Comparison of ENCODE assay signal across 1 cellular context in the genomic region with DNA sequence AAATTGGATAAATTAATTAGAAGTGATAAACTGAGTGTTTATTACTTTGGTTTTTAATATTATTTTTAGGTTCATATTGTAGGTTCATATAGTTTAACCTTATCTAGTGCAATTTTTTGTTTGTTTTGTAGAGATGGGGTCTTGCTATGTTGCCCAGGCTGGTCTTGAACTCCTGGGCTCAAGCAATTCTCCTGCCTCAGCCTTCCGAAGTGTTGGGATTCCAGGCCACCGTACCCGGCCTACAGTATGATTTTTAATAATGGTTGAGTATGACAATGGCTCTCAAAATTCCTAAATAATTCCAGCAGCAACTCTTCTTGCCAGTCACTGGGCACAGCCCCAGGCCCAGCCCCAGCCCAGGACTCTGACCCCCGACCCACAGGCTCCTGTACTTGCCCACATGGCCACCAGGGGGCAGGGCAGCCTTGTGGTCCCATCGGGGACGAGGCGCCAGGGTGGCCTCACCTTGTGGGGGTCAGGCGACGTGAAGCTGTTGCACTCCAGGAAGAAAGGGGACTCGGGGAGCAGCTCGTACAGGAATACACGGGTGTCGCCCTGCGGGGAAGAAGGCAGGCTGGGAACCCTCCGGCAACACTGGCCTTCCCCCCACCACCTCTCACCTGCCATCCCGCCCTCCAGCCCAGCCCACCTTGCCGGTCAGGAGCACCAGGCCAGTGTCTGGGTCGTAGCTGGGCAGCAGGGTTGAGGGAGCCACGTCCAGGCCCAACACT.
TF ChIP-seq lines count a peak whose summit lies in the region.

No MANE protein-coding gene starts in this region.

TF ChIP-seq in K562, 482 proteins besides CTCF, POLR2A, EP300 and RAD21 (continued from another document and continues in another):
- TF ChIP-seq ZBTB17 (CRISPR knock-in tag; IDR thresholded peaks at IDR 0.05) (no peak), FOS (IDR thresholded peaks at IDR 0.05; ENCODE audit: extremely low read depth, insufficient read length) (no peak), ERF (CRISPR knock-in tag; IDR thresholded peaks at IDR 0.05) (no peak), ZNF695 (CRISPR knock-in tag; IDR thresholded peaks at IDR 0.05) (no peak), ZNF184 (CRISPR knock-in tag; IDR thresholded peaks at IDR 0.05) (no peak), HDGF (IDR thresholded peaks at IDR 0.05) (no peak), POLR2AphosphoS5 (IDR thresholded peaks at IDR 0.05; ENCODE audit: control insufficient read depth, insufficient read depth, low read depth, low read length) (no peak), ASH1L (IDR thresholded peaks at IDR 0.05; ENCODE audit: borderline replicate concordance, low read depth, partially characterized antibody) (no peak), RBM25 (IDR thresholded peaks at IDR 0.05; ENCODE audit: low read depth, low read length, severe bottlenecking) (no peak), ZBTB7A (IDR thresholded peaks at IDR 0.05; ENCODE audit: borderline replicate concordance, control insufficient read depth, low read depth, low read length) (peak; percentile 56), ELK3 (CRISPR knock-in tag; IDR thresholded peaks at IDR 0.05) (no peak), WHSC1 (IDR thresholded peaks at IDR 0.05; ENCODE audit: low read length) (no peak), ZNF384 (IDR thresholded peaks at IDR 0.05; ENCODE audit: low read depth, low read length) (no peak), EZH2 (IDR thresholded peaks at IDR 0.05; ENCODE audit: borderline replicate concordance, low read depth, low read length) (no peak), SMAD3 (CRISPR knock-in tag; conservative IDR thresholded peaks at IDR 0.05) (no peak), ELF1 (tag; IDR thresholded peaks at IDR 0.05) (no peak), ZNF551 (CRISPR knock-in tag; IDR thresholded peaks at IDR 0.05) (no peak), THRA (IDR thresholded peaks at IDR 0.05) (no peak), LARP7 (IDR thresholded peaks at IDR 0.05) (no peak), KLF6 (CRISPR knock-in tag; IDR thresholded peaks at IDR 0.05; ENCODE audit: borderline replicate concordance) (no peak), DMBX1 (CRISPR knock-in tag; IDR thresholded peaks at IDR 0.05; ENCODE audit: borderline replicate concordance) (no peak), CCAR2 (IDR thresholded peaks at IDR 0.05; ENCODE audit: low read depth, low read length) (no peak), HNRNPK (IDR thresholded peaks at IDR 0.05; ENCODE audit: low read depth, low read length, poor library complexity, severe bottlenecking) (no peak), CTCFL (IDR thresholded peaks at IDR 0.05; ENCODE audit: borderline replicate concordance, insufficient read depth, low read depth, low read length, poor library complexity, severe bottlenecking) (peak; percentile 56), RERE (CRISPR knock-in tag; IDR thresholded peaks at IDR 0.05; ENCODE audit: borderline replicate concordance) (no peak), THRAP3 (IDR thresholded peaks at IDR 0.05; ENCODE audit: borderline replicate concordance) (no peak), ZSCAN32 (CRISPR knock-in tag; IDR thresholded peaks at IDR 0.05) (no peak), ZNF277 (CRISPR knock-in tag; IDR thresholded peaks at IDR 0.05; ENCODE audit: borderline replicate concordance) (no peak), ZNF143 (CRISPR knock-in tag; IDR thresholded peaks at IDR 0.05) (0 out of 2 replicates have a peak, but pooled peaks have one; percentile 26), NCOA2 (IDR thresholded peaks at IDR 0.05; ENCODE audit: partially characterized antibody in 2 of 2) (no peak), SMARCB1 (IDR thresholded peaks at IDR 0.05; ENCODE audit: insufficient read length, low read depth) (no peak), NCOA4 (IDR thresholded peaks at IDR 0.05; ENCODE audit: partially characterized antibody) (no peak), SREBF1 (IDR thresholded peaks at IDR 0.05; ENCODE audit: borderline replicate concordance, low read depth, low read length) (no peak), NR2C1 (IDR thresholded peaks at IDR 0.05) (no peak), NR2C1 (tag; IDR thresholded peaks at IDR 0.05) (0 out of 2 replicates have a peak, but pooled peaks have one; percentile 29), C11orf30 (IDR thresholded peaks at IDR 0.05; ENCODE audit: low read depth) (no peak), TEAD2 (tag; IDR thresholded peaks at IDR 0.05) (no peak), KLF13 (tag; IDR thresholded peaks at IDR 0.05; ENCODE audit: borderline replicate concordance, low read depth) (no peak), TRIM24 (IDR thresholded peaks at IDR 0.05) (no peak), ZNF644 (tag; IDR thresholded peaks at IDR 0.05; ENCODE audit: low read depth) (no peak), FUS (optimal IDR thresholded peaks at IDR 0.05; ENCODE audit: low read depth, low read length) (no peak)
- TF ChIP-seq, protein P1, sequence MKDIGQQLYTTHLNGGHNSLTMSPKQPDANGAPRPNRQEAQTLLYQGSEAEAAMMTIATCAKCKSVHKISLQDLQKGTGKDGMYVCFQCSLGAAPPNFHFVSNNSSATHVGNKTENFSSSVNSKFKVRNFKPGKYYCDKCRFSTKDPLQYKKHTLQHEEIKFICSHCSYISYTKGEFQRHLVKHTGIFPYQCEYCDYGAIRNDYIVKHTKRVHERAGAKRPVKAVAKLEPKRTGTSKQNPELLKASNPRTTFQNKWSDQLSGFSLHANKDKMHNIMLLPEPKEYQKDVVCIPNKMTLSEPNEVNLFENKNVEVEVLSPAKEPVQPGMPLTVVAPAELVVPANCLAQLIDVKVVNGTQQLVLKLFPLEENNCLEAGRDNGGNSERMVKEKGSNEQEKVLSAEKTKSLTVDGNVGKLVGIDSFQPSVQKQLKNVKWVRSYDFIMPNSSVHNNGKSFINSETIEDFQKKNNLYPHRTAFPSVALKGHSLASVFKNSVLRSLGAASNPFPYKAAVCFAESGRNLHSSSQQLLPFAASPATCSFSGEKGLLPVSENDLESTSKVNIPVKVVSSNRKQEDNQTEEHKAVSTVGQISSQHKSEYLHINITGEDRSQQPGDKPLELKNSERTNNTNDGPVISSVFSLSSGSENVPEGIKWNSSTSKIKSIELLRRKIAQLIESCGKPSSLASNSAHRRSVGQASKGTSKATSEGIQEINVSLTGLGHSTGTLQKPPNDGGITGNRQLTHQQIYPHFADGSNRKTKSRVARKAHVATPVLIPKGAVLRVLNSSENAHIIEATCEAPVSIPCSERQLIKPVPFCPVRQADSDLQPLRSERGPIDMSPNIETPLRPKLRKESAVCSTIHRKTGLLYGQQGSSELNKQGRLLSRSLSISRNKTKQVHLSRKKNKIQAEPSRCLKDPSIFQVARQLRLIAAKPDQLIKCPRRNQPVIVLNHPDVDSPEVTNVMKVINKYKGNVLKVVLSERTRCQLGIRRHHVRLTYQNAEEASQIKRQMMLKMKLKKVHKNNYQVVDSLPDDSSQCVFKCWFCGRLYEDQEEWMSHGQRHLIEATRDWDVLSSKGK (CRISPR knock-in tag; IDR thresholded peaks at IDR 0.05) = no peak
- TF ChIP-seq, protein P2, sequence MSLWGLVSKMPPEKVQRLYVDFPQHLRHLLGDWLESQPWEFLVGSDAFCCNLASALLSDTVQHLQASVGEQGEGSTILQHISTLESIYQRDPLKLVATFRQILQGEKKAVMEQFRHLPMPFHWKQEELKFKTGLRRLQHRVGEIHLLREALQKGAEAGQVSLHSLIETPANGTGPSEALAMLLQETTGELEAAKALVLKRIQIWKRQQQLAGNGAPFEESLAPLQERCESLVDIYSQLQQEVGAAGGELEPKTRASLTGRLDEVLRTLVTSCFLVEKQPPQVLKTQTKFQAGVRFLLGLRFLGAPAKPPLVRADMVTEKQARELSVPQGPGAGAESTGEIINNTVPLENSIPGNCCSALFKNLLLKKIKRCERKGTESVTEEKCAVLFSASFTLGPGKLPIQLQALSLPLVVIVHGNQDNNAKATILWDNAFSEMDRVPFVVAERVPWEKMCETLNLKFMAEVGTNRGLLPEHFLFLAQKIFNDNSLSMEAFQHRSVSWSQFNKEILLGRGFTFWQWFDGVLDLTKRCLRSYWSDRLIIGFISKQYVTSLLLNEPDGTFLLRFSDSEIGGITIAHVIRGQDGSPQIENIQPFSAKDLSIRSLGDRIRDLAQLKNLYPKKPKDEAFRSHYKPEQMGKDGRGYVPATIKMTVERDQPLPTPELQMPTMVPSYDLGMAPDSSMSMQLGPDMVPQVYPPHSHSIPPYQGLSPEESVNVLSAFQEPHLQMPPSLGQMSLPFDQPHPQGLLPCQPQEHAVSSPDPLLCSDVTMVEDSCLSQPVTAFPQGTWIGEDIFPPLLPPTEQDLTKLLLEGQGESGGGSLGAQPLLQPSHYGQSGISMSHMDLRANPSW (CRISPR knock-in tag; IDR thresholded peaks at IDR 0.05) = no peak
- TF ChIP-seq, protein P3, sequence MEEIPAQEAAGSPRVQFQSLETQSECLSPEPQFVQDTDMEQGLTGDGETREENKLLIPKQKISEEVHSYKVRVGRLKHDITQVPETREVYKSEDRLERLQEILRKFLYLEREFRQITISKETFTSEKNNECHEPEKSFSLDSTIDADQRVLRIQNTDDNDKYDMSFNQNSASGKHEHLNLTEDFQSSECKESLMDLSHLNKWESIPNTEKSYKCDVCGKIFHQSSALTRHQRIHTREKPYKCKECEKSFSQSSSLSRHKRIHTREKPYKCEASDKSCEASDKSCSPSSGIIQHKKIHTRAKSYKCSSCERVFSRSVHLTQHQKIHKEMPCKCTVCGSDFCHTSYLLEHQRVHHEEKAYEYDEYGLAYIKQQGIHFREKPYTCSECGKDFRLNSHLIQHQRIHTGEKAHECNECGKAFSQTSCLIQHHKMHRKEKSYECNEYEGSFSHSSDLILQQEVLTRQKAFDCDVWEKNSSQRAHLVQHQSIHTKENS (CRISPR knock-in tag; IDR thresholded peaks at IDR 0.05) = no peak
